8 cellular contexts compared by ENCODE assay signal in genomic region chr1:208203127-208203847, GRCh38. TPM values are rescaled to one million over a fixed set of nuclear protein-coding genes. Genes with fewer than 3 reads are reported as not detected.
DNase-seq lines count a peak whose midpoint lies in the region; ATAC-seq, FAIRE-seq and TF ChIP-seq lines count a peak whose summit lies in the region.

No MANE protein-coding gene starts in this region.

- FAIRE-seq in RCC 7860 (lab: Jason Lieb, UNC): no peak

- peak; percentile 89 for DNase-seq in HT1080 (ENCODE audit: low read depth)
- peak; percentile 5 for DNase-seq in RCC 7860 (ENCODE audit: low spot score)
- DNase-seq in foreskin keratinocyte: peak in 1 of 2 donors; percentile 51
- DNase-seq in 8988T: no peak
- no peak for DNase-seq in activated gamma-delta T cell treated with Interleukin-2 at 50 U/mL for 16 hours
- DNase-seq in natural killer cell: no peak

- no peaks in the 10 kb centered on the region for H3K4me1 Mint-ChIP-seq in natural killer cell

- no peak overlapping the region for H3K9ac ChIP-seq in skeletal muscle tissue (ENCODE audit: low read depth in 1 of 3, low read length in 3 of 3)

- no peak overlapping the region for H3K4me3 ChIP-seq in skeletal muscle tissue (ENCODE audit: low read length in 3 of 3)

- H3K27ac ChIP-seq in foreskin keratinocyte (no peak overlapping the region), skeletal muscle tissue (ENCODE audit: low read depth, low read length) (peak overlapping the region; percentile 46)

- H3K36me3 Mint-ChIP-seq in natural killer cell: no peaks in the 10 kb centered on the region

- H3K27ac Mint-ChIP-seq in natural killer cell: no peak overlapping the region

- peaks cover 3 to 20% (median 5%) of the 10 kb centered on the region in 3 donors for H3K36me3 ChIP-seq in skeletal muscle tissue (ENCODE audit: control insufficient read depth in 3 of 3, insufficient read depth in 3 of 3, low read length in 3 of 3)

- H3K27me3 ChIP-seq in foreskin keratinocyte (no peaks in the 10 kb centered on the region), skeletal muscle tissue (ENCODE audit: control insufficient read depth in 3 of 3, insufficient read depth in 3 of 3, low read length in 3 of 3) (no peaks in the 10 kb centered on the region)

- peaks cover 26% of the 10 kb centered on the region for H3K4me1 ChIP-seq in foreskin keratinocyte
- peaks cover 48 to 52% (median 50%) of the 10 kb centered on the region in 3 donors for H3K4me1 ChIP-seq in skeletal muscle tissue (ENCODE audit: control insufficient read depth in 3 of 3, insufficient read depth in 3 of 3, low read length in 3 of 3)

- TF ChIP-seq CTCF in foreskin keratinocyte (conservative IDR thresholded peaks at IDR 0.05) (no peak), natural killer cell (IDR thresholded peaks at IDR 0.05) (no peak)

- H3K9me3 Mint-ChIP-seq in natural killer cell: no peaks in the 10 kb centered on the region

- H3K9me3 ChIP-seq in skeletal muscle tissue (ENCODE audit: control insufficient read depth in 3 of 3, low read length in 3 of 3): no peaks in the 10 kb centered on the region

- ATAC-seq in foreskin keratinocyte (peak; percentile 13), natural killer cell (no peak), GM19324 (IDR thresholded peaks at IDR 0.05; ENCODE audit: low FRiP score, unreplicated experiment) (no peak)

- H3K4me3 Mint-ChIP-seq in natural killer cell: no peak overlapping the region

- intact Hi-C loops in natural killer cell (cut with micrococcal nuclease): no loop called here

- no peaks in the 10 kb centered on the region for H3K27me3 Mint-ChIP-seq in natural killer cell (ENCODE audit: low read depth in 2 of 2)

RNA-seq across cellular contexts. Expression of gene PLXNA2, which starts 40.9 kb away (rescaled TPM):
- 5.9 and 6.0 TPM in 2 replicates for total RNA-seq in HT1080 (2014; rRNA removed; shearing (Covaris generic))
- polyA plus RNA-seq in HT1080 (2015; cell fraction: cytosol; rRNA removed): 12.1 and 12.3 TPM in 2 replicates
- polyA plus RNA-seq in HT1080 (2015; cell fraction: nucleus; rRNA removed): 33.2 and 38.3 TPM in 2 replicates
- total RNA-seq in foreskin keratinocyte (18.9 and 20.6 TPM in 2 replicates), skeletal muscle tissue (14.1 TPM), natural killer cell (1 to 10 TPM; 2.8 to 8.4 (median 2.8) TPM)
- 6.7 and 8.2 TPM in 2 replicates for polyA plus RNA-seq in foreskin keratinocyte

Comparison
In these comparisons a context has a peak if more than half of its experiments do, and no peak if none do; other contexts are left out.
1. DNase-seq: peak in HT1080 (single experiment) and RCC 7860 (single experiment); none in 8988T (single experiment), activated gamma-delta T cell treated with Interleukin-2 at 50 U/mL for 16 hours (single experiment) and natural killer cell (single experiment).